ENCODE assay signal across 18 cellular contexts in the genomic region with DNA sequence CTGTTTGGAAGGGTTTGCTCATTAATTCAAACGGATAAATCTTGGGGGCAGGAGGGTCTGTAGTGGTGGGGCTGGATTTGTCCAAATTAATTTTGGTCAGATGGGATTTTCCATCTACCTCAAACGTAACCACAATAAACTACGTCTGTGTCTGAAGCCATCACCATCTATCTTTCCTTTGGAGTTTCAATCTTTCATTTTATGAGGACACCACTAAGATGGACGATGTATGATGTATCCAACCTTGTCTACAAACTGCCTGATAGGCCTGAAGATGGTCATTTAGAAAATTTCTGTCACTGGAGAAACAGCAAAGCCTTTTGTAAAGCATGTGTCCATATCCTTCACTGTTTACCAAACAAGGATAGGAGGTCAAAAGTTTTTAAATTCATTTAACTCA.
DNase-seq lines count a peak whose midpoint lies in the region; ATAC-seq, FAIRE-seq and TF ChIP-seq lines count a peak whose summit lies in the region.
"Had no signal": no experiment of that assay in that cellular context is flagged by ENCODE, and none has a peak within 500 bp of the region (broad histone marks: within the 10 kb centered on the region; RNA-seq: fewer than 3 reads in every experiment).

No MANE protein-coding gene starts in this region.

- no peak overlapping the region for H3K9ac ChIP-seq in H1 (replicated peaks in 1 of 4; ENCODE audit: extremely low read depth in 1 of 4, low read depth in 3 of 4, low read length in 3 of 4)
- H3K9ac ChIP-seq: BLaER1, KMS-11 had no signal

- no peak overlapping the region for H3K56ac ChIP-seq in H1 (replicated peaks; ENCODE audit: insufficient read length, low read depth, low read length)

- no peak for TF ChIP-seq RAD21 in A549 (conservative IDR thresholded peaks at IDR 0.05 in 1 of 2, IDR thresholded peaks at IDR 0.05 in 1 of 2)
- no peak for TF ChIP-seq RAD21 in H1 (IDR thresholded peaks at IDR 0.05 in 1 of 2, conservative IDR thresholded peaks at IDR 0.05 in 1 of 2; ENCODE audit: low read depth in 2 of 2, low read length in 2 of 2)

- peak overlapping the region; percentile 65 for H3K27ac Mint-ChIP-seq in Caco-2 (ENCODE audit: unreplicated experiment)
- H3K27ac Mint-ChIP-seq: GM23338 had no signal

- POLR2A ChIA-PET in A549 (lab: Yijun Ruan, JAX) (no interaction called here), Caco-2 (lab: Charles Lee) (no interaction called here), HEK293 (lab: Yijun Ruan, JAX) (no interaction called here), H1 (lab: Charles Lee; ENCODE audit: partially characterized antibody) (no interaction called here), A673 (lab: Charles Lee; ENCODE audit: low non-redundant PET) (no interaction called here)

- ATAC-seq in A549, result no peak
- ATAC-seq in GM19035 (IDR thresholded peaks at IDR 0.05; ENCODE audit: unreplicated experiment), result no peak
- no peak for ATAC-seq in heart left ventricle
- ATAC-seq: GM23338 had no signal

- FAIRE-seq in A549 (lab: Jason Lieb, UNC) (no peak), H1 (lab: Jason Lieb, UNC) (no peak)
- FAIRE-seq: A204.1, GM12878 had no signal

- H3K4me1 ChIP-seq in A549 (peaks cover 14% of the 10 kb centered on the region), Caco-2 (peaks cover 21% of the 10 kb centered on the region), HEK293 (ENCODE audit: control insufficient read depth, insufficient read depth, low read length) (no peaks in the 10 kb centered on the region), H1 (replicated peaks in 1 of 4; ENCODE audit: control insufficient read depth in 3 of 4, insufficient read depth in 4 of 4, low read length in 3 of 4) (no peaks in the 10 kb centered on the region), A673 (ENCODE audit: insufficient read depth, low read length, poor library complexity, severe bottlenecking) (no peaks in the 10 kb centered on the region), heart left ventricle (peaks cover 0 to 3% (median 0%) of the 10 kb centered on the region in 12 donors)
- H3K4me1 ChIP-seq: BLaER1 had no signal

- no peak overlapping the region for H3K18ac ChIP-seq in H1 (ENCODE audit: extremely low read depth, low read length)

- H3K4me3 Mint-ChIP-seq in Caco-2 (ENCODE audit: unreplicated experiment), result no peak overlapping the region
- H3K4me3 Mint-ChIP-seq: CD14-positive monocyte; CD4-positive, alpha-beta memory T cell; GM23338 had no signal

- no peaks in the 10 kb centered on the region for H3K9me3 Mint-ChIP-seq in Caco-2 (ENCODE audit: unreplicated experiment)
- H3K9me3 Mint-ChIP-seq: CD4-positive, alpha-beta memory T cell; GM23338 had no signal

- H4K91ac ChIP-seq in H1 (replicated peaks; ENCODE audit: insufficient read length, low read length), result no peak overlapping the region

- CTCF ChIA-PET in A549 (lab: Yijun Ruan, JAX) (no interaction called here), Caco-2 (lab: Charles Lee) (interaction anchor here (1.2 kb wide), 1 partner anchor 140 kb away, joined by 4 read pairs; no protein-coding TSS in a partner anchor), HEK293 (lab: Yijun Ruan, JAX) (interaction anchor here (0.6 to 1.0 kb wide), 3 partner anchors 18 to 161 kb away, joined by 3 read pairs; no protein-coding TSS in a partner anchor), H1 (lab: Charles Lee; ENCODE audit: partially characterized antibody) (no interaction called here), A673 (lab: Charles Lee) (no interaction called here)

- H3K9me3 ChIP-seq in A549 (no peaks in the 10 kb centered on the region), Caco-2 (no peaks in the 10 kb centered on the region), HEK293 (ENCODE audit: control insufficient read depth, insufficient read depth, low read depth, low read length) (no peaks in the 10 kb centered on the region), H1 (ENCODE audit: insufficient read depth in 2 of 2, low read depth in 1 of 2, low read length in 1 of 2) (no peaks in the 10 kb centered on the region), A673 (ENCODE audit: low read depth, low read length, poor library complexity, severe bottlenecking) (no peaks in the 10 kb centered on the region), heart left ventricle (no peaks in the 10 kb centered on the region)
- H3K9me3 ChIP-seq: BLaER1 had no signal

- H3K23me2 ChIP-seq in H1 (ENCODE audit: low read depth, low read length), result no peaks in the 10 kb centered on the region

- H3K4me1 Mint-ChIP-seq in Caco-2 (ENCODE audit: low read depth, unreplicated experiment), result peaks cover 24% of the 10 kb centered on the region
- H3K4me1 Mint-ChIP-seq: CD4-positive, alpha-beta memory T cell; GM23338 had no signal

- H3K36me3 Mint-ChIP-seq in Caco-2 (ENCODE audit: insufficient read depth, unreplicated experiment), result peaks cover 11% of the 10 kb centered on the region
- H3K36me3 Mint-ChIP-seq: CD14-positive monocyte; CD4-positive, alpha-beta memory T cell had no signal

- BruUV-seq in Caco-2 (replicated peaks; lab: Mats Ljungman, UMichigan) (TSS peak; percentile 60), A673 (replicated peaks; lab: Mats Ljungman, UMichigan) (no TSS peak)

- TF ChIP-seq POLR2A in A549 (IDR thresholded peaks at IDR 0.05; ENCODE audit: low read length), result no peak
- TF ChIP-seq POLR2A in H1 (IDR thresholded peaks at IDR 0.05; ENCODE audit: control extremely low read depth in 1 of 2, low read depth in 2 of 2, low read length in 2 of 2), result no peak
- no peak for TF ChIP-seq POLR2A in heart left ventricle (IDR thresholded peaks at IDR 0.05)

- DNase-seq in A549 (ENCODE audit: low read depth in 1 of 2, low spot score in 1 of 2) (no peak), Caco-2 (peak in 1 of 2 experiments; percentile 8), H1 (ENCODE audit: low read depth in 1 of 2, low spot score in 2 of 2) (no peak), A673 (ENCODE audit: low spot score) (no peak), heart left ventricle (no peak)
- no peak for DNase-seq in stimulated activated CD4-positive, alpha-beta T cell treated with anti-CD3 and anti-CD28 coated beads, Interleukin-2, amount 100 ng/mL, for 24 hours
- DNase-seq: CD4-positive, alpha-beta memory T cell; DMS 273 treated with DMSO at 0.1 percent for 48 hours; DND-41; H7 had no signal

- no peaks in the 10 kb centered on the region for H3K79me1 ChIP-seq in H1 (ENCODE audit: low read depth, low read length)

- H2AFZ ChIP-seq in H1 (ENCODE audit: low read length), result 0 out of 2 replicates have a peak overlapping the region, but pooled peaks have one; percentile 16
- H2AFZ ChIP-seq: GM23338 had no signal

- intact Hi-C loops in Caco-2 (cut with micrococcal nuclease; ENCODE audit: unreplicated experiment) (loop anchor here (2.0 to 5.0 kb wide), 2 partner anchors 121 to 140 kb away; no protein-coding TSS in a partner anchor), A673 (cut with micrococcal nuclease; ENCODE audit: unreplicated experiment) (no loop called here), heart left ventricle (cut with DNase I) (no loop called here)

- TF ChIP-seq CTCF in A549 (IDR thresholded peaks at IDR 0.05), result no peak
- no peak for TF ChIP-seq CTCF in Caco-2 (IDR thresholded peaks at IDR 0.05; ENCODE audit: insufficient read depth in 1 of 2, low read depth in 1 of 2, low read length in 1 of 2, severe bottlenecking in 1 of 2, unreplicated experiment in 1 of 2)
- TF ChIP-seq CTCF in HEK293 (tag by site-specific recombination; IDR thresholded peaks at IDR 0.05), result no peak
- TF ChIP-seq CTCF in H1 (IDR thresholded peaks at IDR 0.05; ENCODE audit: control extremely low read depth in 1 of 3, insufficient read depth in 1 of 3, low read depth in 1 of 3, low read length in 3 of 3), result no peak
- no peak for TF ChIP-seq CTCF in A673 (conservative IDR thresholded peaks at IDR 0.05; ENCODE audit: low read depth, low read length)
- TF ChIP-seq CTCF in heart left ventricle (IDR thresholded peaks at IDR 0.05), result no peak

- H2BK120ac ChIP-seq in H1 (replicated peaks; ENCODE audit: low read depth, low read length), result no peak overlapping the region

- no peaks in the 10 kb centered on the region for H4K20me1 ChIP-seq in H1 (replicated peaks in 1 of 2; ENCODE audit: control insufficient read depth in 1 of 2, insufficient read depth in 2 of 2, low read length in 2 of 2)
- H4K20me1 ChIP-seq: BLaER1 had no signal

- no peak for TF ChIP-seq EP300 in A549 (IDR thresholded peaks at IDR 0.05)
- no peak for TF ChIP-seq EP300 in H1 (IDR thresholded peaks at IDR 0.05; ENCODE audit: borderline replicate concordance in 1 of 2, low read depth in 2 of 2, low read length in 2 of 2)

- 79% methylated on average over 4 of the region's 4 CpGs for WGBS in A549 (ENCODE audit: missing lambda C conversion rate)
- WGBS in H1 (ENCODE audit: extremely low coverage in 1 of 2, insufficient coverage in 1 of 2, insufficient read length in 1 of 2, insufficient replicate concordance in 2 of 2, low coverage in 1 of 2, low lambda C conversion rate in 2 of 2, missing lambda C conversion rate in 1 of 2), 2 experiments, result 90% methylated on average over 4 of the region's 4 CpGs; no CpG with 5 or more reads in 1 of the 2 experiments
- WGBS in heart left ventricle, 4 donors, result 86 to 92% (median 88%) methylated on average over 4 of the region's 4 CpGs

- no peak overlapping the region for H2BK15ac ChIP-seq in H1 (ENCODE audit: low read length)

- H3K14ac ChIP-seq in H1 (ENCODE audit: insufficient read length), result no peak overlapping the region

- H3K4me2 ChIP-seq in A549 (peak overlapping the region; percentile 36; the same call in 2 of the 3 replicates), H1 (ENCODE audit: insufficient read depth in 1 of 2, low read depth in 2 of 2, low read length in 2 of 2) (no peak overlapping the region)
- H3K4me2 ChIP-seq: BLaER1, GM23338, KMS-11 had no signal

- H3K4ac ChIP-seq in H1 (replicated peaks; ENCODE audit: insufficient read length, low read depth, low read length), result no peak overlapping the region

- H3K27me3 ChIP-seq in Caco-2 (replicated peaks; ENCODE audit: control insufficient read depth, insufficient read depth, low read length) (no peaks in the 10 kb centered on the region), H1 (replicated peaks in 1 of 4; ENCODE audit: control insufficient read depth in 3 of 4, extremely low read depth in 1 of 4, insufficient read depth in 3 of 4, low read length in 3 of 4) (no peaks in the 10 kb centered on the region), A673 (replicated peaks; ENCODE audit: insufficient read depth, low read depth, low read length, poor library complexity) (no peaks in the 10 kb centered on the region), heart left ventricle (no peaks in the 10 kb centered on the region)
- H3K27me3 ChIP-seq: BLaER1 had no signal

- H2BK20ac ChIP-seq in H1 (ENCODE audit: low read length), result no peak overlapping the region

- no peak overlapping the region for H3K23ac ChIP-seq in H1 (ENCODE audit: insufficient read length)

- peak overlapping the region; percentile 22 to 64; a peak in 3 of 6 replicates for H3K27ac ChIP-seq in A549
- no peak overlapping the region for H3K27ac ChIP-seq in HEK293 (ENCODE audit: extremely low read depth, low read depth, low read length)
- H3K27ac ChIP-seq in H1 (ENCODE audit: low read depth, low read length), result no peak overlapping the region
- no peak overlapping the region for H3K27ac ChIP-seq in A673 (ENCODE audit: low read depth, low read length, poor library complexity, severe bottlenecking)
- H3K27ac ChIP-seq in heart left ventricle, result no peak overlapping the region
- H3K27ac ChIP-seq: BLaER1, KMS-11 had no signal

- no peak overlapping the region for H2AK5ac ChIP-seq in H1 (ENCODE audit: low read depth, low read length)

- H3K36me3 ChIP-seq in Caco-2 (ENCODE audit: control insufficient read depth, insufficient read depth, low read length), result no peaks in the 10 kb centered on the region; the same call in 1 of the 2 replicates
- H3K36me3 ChIP-seq in HEK293 (ENCODE audit: control insufficient read depth in 2 of 2, insufficient read depth in 1 of 2, low read length in 2 of 2), result no peaks in the 10 kb centered on the region
- no peaks in the 10 kb centered on the region for H3K36me3 ChIP-seq in H1 (ENCODE audit: control insufficient read depth in 2 of 4, insufficient read depth in 4 of 4, low read length in 3 of 4)
- no peaks in the 10 kb centered on the region for H3K36me3 ChIP-seq in A673 (ENCODE audit: insufficient read depth, low read length, poor library complexity, severe bottlenecking)
- H3K36me3 ChIP-seq in heart left ventricle, result no peaks in the 10 kb centered on the region
- H3K36me3 ChIP-seq: BLaER1 had no signal

- H2BK5ac ChIP-seq in H1 (ENCODE audit: low read depth, low read length), result no peak overlapping the region

- no peak overlapping the region for H4K5ac ChIP-seq in H1 (ENCODE audit: insufficient read length, low read depth, low read length)

- no peak overlapping the region for H4K8ac ChIP-seq in H1 (ENCODE audit: extremely low read depth, insufficient read depth, low read length)

- no peaks in the 10 kb centered on the region for H3K79me2 ChIP-seq in H1 (ENCODE audit: control insufficient read depth in 1 of 2, insufficient read depth in 2 of 2, low read length in 2 of 2)

- H2BK12ac ChIP-seq in H1 (ENCODE audit: low read depth, low read length), result no peak overlapping the region

- H3K27me3 Mint-ChIP-seq in Caco-2 (ENCODE audit: insufficient read depth, unreplicated experiment), result no peaks in the 10 kb centered on the region

- H3K4me3 ChIP-seq in A549, result no peak overlapping the region
- no peak overlapping the region for H3K4me3 ChIP-seq in Caco-2 (ENCODE audit: low read depth, low read length)
- H3K4me3 ChIP-seq in HEK293 (ENCODE audit: low read depth, low read length), result no peak overlapping the region
- no peak overlapping the region for H3K4me3 ChIP-seq in H1 (ENCODE audit: extremely low read depth in 1 of 4, insufficient read depth in 2 of 4, low read depth in 3 of 4, low read length in 4 of 4)
- H3K4me3 ChIP-seq in A673 (ENCODE audit: low read depth, low read length, poor library complexity, severe bottlenecking), result no peak overlapping the region
- no peak overlapping the region for H3K4me3 ChIP-seq in heart left ventricle
- H3K4me3 ChIP-seq: BLaER1, GM12878, GM23338 had no signal

Comparison
In these comparisons a context has a peak if more than half of its experiments do, and no peak if none do; other contexts are left out.
1. H3K27ac ChIP-seq: peak in A549 (2 of 2); none in HEK293 (single experiment), H1 (single experiment), A673 (single experiment) and heart left ventricle (0 of 12).
2. CTCF ChIA-PET loops: an anchor here in Caco-2 (1.2 kb wide) and HEK293 (0.6 to 1.0 kb wide); none called in A549, H1 and A673.